Comparison of ENCODE assay signal across 17 cellular contexts in the genomic region with DNA sequence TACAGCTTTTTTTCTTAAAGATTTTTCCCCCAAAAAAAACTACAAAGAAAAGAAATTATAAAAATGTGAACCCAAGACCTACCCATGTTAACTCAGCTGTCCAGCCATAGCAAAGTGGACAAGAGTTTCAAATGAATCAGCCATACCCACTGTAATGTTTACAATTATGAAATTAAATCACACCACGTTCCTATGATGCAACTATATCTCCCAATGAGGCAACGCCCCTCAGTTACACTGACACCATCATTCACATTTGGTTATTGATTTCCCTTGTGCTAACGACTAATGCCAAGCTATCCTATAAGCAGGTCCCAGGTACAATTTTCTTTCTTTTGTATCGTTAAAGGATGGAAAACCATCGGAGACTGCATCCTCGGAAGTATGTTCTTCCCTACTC.
DNase-seq lines count a peak whose midpoint lies in the region; ATAC-seq and TF ChIP-seq lines count a peak whose summit lies in the region.
"Had no signal": no experiment of that assay in that cellular context is flagged by ENCODE, and none has a peak within 500 bp of the region (broad histone marks: within the 10 kb centered on the region; RNA-seq: fewer than 3 reads in every experiment).

No MANE protein-coding gene starts in this region.

- no peak overlapping the region for H3K27ac Mint-ChIP-seq in activated CD4-positive, alpha-beta memory T cell treated with anti-CD3 and anti-CD28 coated beads, Interleukin-2, amount 10 ng/mL, durations not matched to agents 7 days and 5 days
- no peak overlapping the region for H3K27ac Mint-ChIP-seq in glutamatergic neuron (ENCODE audit: unreplicated experiment)
- H3K27ac Mint-ChIP-seq in stimulated activated effector memory CD8-positive, alpha-beta T cell treated with anti-CD3 and anti-CD28 coated beads, Interleukin-12 subunit alpha, Interleukin-12 subunit beta, amount 100 ng/mL, for 72 hours, result no peak overlapping the region

- peaks cover 3% of the 10 kb centered on the region for H3K27me3 Mint-ChIP-seq in activated T-cell treated with anti-CD3 and anti-CD28 coated beads, Interleukin-2, amount 50 U/mL, for 4 hours (ENCODE audit: low read depth)
- peaks cover 1% of the 10 kb centered on the region for H3K27me3 Mint-ChIP-seq in activated CD4-positive, alpha-beta memory T cell treated with anti-CD3 and anti-CD28 coated beads, Interleukin-2, amount 10 ng/mL, durations not matched to agents 7 days and 5 days
- peaks cover 2% of the 10 kb centered on the region for H3K27me3 Mint-ChIP-seq in glutamatergic neuron (ENCODE audit: unreplicated experiment)

- POLR2A ChIA-PET in activated CD4-positive, alpha-beta memory T cell treated with anti-CD3 and anti-CD28 coated beads, Interleukin-2, amount 10 ng/mL, durations not matched to agents 7 days and 5 days (lab: Charles Lee), result interaction anchor here (2.4 to 34.6 kb wide), 3 partner anchors 21 to 56 kb away, joined by 12 to 678 read pairs (median 675); no protein-coding TSS in a partner anchor

- peak overlapping the region; percentile 85 for H3K4me3 Mint-ChIP-seq in activated T-cell treated with anti-CD3 and anti-CD28 coated beads, Interleukin-2, amount 50 U/mL, for 4 hours
- H3K4me3 Mint-ChIP-seq in activated CD4-positive, alpha-beta memory T cell treated with anti-CD3 and anti-CD28 coated beads, Interleukin-2, amount 10 ng/mL, durations not matched to agents 7 days and 5 days, result peak overlapping the region; percentile 83
- peak overlapping the region; percentile 20 for H3K4me3 Mint-ChIP-seq in glutamatergic neuron (ENCODE audit: unreplicated experiment)
- H3K4me3 Mint-ChIP-seq in stimulated activated effector memory CD8-positive, alpha-beta T cell treated with anti-CD3 and anti-CD28 coated beads, Interleukin-12 subunit alpha, Interleukin-12 subunit beta, amount 100 ng/mL, for 72 hours, result peak overlapping the region; percentile 76

- no peak for TF ChIP-seq CTCF in glutamatergic neuron (IDR thresholded peaks at IDR 0.05; ENCODE audit: partially characterized antibody, unreplicated experiment)

- no peak for DNase-seq in activated T-cell treated with anti-CD3 and anti-CD28 coated beads, Interleukin-2, amount 50 U/mL, for 4 hours
- DNase-seq in activated T-cell treated with anti-CD3 and anti-CD28 coated beads, Interleukin-2, amount 50 U/mL, for 1 hour, result no peak
- no peak for DNase-seq in activated CD4-positive, alpha-beta memory T cell treated with anti-CD3 and anti-CD28 coated beads, Interleukin-2, amount 10 ng/mL, durations not matched to agents 7 days and 5 days
- DNase-seq in glutamatergic neuron (no peak), Right ventricle myocardium superior (no peak), NCI-H510A (lab: John Stamatoyannopoulos, UW) (no peak), NCI-H1436 treated with DMSO at 0.1 percent for 48 hours (lab: John Stamatoyannopoulos, UW) (no peak)
- no peak for DNase-seq in stimulated activated effector memory CD8-positive, alpha-beta T cell treated with anti-CD3 and anti-CD28 coated beads, Interleukin-12 subunit alpha, Interleukin-12 subunit beta, amount 100 ng/mL, for 72 hours (ENCODE audit: low spot score in 2 of 2)
- DNase-seq: activated CD4-positive, alpha-beta T cell treated with anti-CD3 and anti-CD28 coated beads, Interleukin-2, amount 50 U/mL, for 48 hours; aorta; CD8-positive, alpha-beta T cell; DMS79; NCI-H1930; right cardiac atrium; stimulated activated naive CD4-positive, alpha-beta T cell; thyroid gland had no signal

- peaks cover 6% of the 10 kb centered on the region for H3K36me3 Mint-ChIP-seq in activated T-cell treated with anti-CD3 and anti-CD28 coated beads, Interleukin-2, amount 50 U/mL, for 4 hours (ENCODE audit: insufficient read depth)
- peaks cover 10% of the 10 kb centered on the region for H3K36me3 Mint-ChIP-seq in activated CD4-positive, alpha-beta memory T cell treated with anti-CD3 and anti-CD28 coated beads, Interleukin-2, amount 10 ng/mL, durations not matched to agents 7 days and 5 days (ENCODE audit: low read depth)
- no peaks in the 10 kb centered on the region for H3K36me3 Mint-ChIP-seq in glutamatergic neuron (ENCODE audit: unreplicated experiment)
- H3K36me3 Mint-ChIP-seq in stimulated activated effector memory CD8-positive, alpha-beta T cell treated with anti-CD3 and anti-CD28 coated beads, Interleukin-12 subunit alpha, Interleukin-12 subunit beta, amount 100 ng/mL, for 72 hours, result peaks cover 39% of the 10 kb centered on the region

- H3K4me1 Mint-ChIP-seq in activated T-cell treated with anti-CD3 and anti-CD28 coated beads, Interleukin-2, amount 50 U/mL, for 4 hours (ENCODE audit: low read depth), result peaks cover 31% of the 10 kb centered on the region
- peaks cover 42% of the 10 kb centered on the region for H3K4me1 Mint-ChIP-seq in activated CD4-positive, alpha-beta memory T cell treated with anti-CD3 and anti-CD28 coated beads, Interleukin-2, amount 10 ng/mL, durations not matched to agents 7 days and 5 days
- H3K4me1 Mint-ChIP-seq in glutamatergic neuron (ENCODE audit: low read depth, unreplicated experiment), result peaks cover 7% of the 10 kb centered on the region
- peaks cover 26% of the 10 kb centered on the region for H3K4me1 Mint-ChIP-seq in stimulated activated effector memory CD8-positive, alpha-beta T cell treated with anti-CD3 and anti-CD28 coated beads, Interleukin-12 subunit alpha, Interleukin-12 subunit beta, amount 100 ng/mL, for 72 hours

- CTCF ChIA-PET in activated CD4-positive, alpha-beta memory T cell treated with anti-CD3 and anti-CD28 coated beads, Interleukin-2, amount 10 ng/mL, durations not matched to agents 7 days and 5 days (lab: Charles Lee), result interaction anchor here (0.7 to 2.9 kb wide), 5 partner anchors 8 to 338 kb away, joined by 3 to 12 read pairs (median 4); no protein-coding TSS in a partner anchor

- intact Hi-C loops in Right ventricle myocardium superior (cut with DNase I), result no loop called here

- no peaks in the 10 kb centered on the region for H3K9me3 Mint-ChIP-seq in activated T-cell treated with anti-CD3 and anti-CD28 coated beads, Interleukin-2, amount 50 U/mL, for 4 hours
- no peaks in the 10 kb centered on the region for H3K9me3 Mint-ChIP-seq in activated CD4-positive, alpha-beta memory T cell treated with anti-CD3 and anti-CD28 coated beads, Interleukin-2, amount 10 ng/mL, durations not matched to agents 7 days and 5 days
- H3K9me3 Mint-ChIP-seq in glutamatergic neuron (ENCODE audit: unreplicated experiment), result peaks cover 4% of the 10 kb centered on the region
- no peaks in the 10 kb centered on the region for H3K9me3 Mint-ChIP-seq in stimulated activated effector memory CD8-positive, alpha-beta T cell treated with anti-CD3 and anti-CD28 coated beads, Interleukin-12 subunit alpha, Interleukin-12 subunit beta, amount 100 ng/mL, for 72 hours
- H3K9me3 Mint-ChIP-seq: CD8-positive, alpha-beta T cell had no signal

- no peak for ATAC-seq in activated T-cell treated with anti-CD3 and anti-CD28 coated beads, Interleukin-2, amount 50 U/mL, for 4 hours
- no peak for ATAC-seq in stimulated activated effector memory CD8-positive, alpha-beta T cell treated with anti-CD3 and anti-CD28 coated beads, Interleukin-12 subunit alpha, Interleukin-12 subunit beta, amount 100 ng/mL, for 72 hours
- no peak for ATAC-seq in Right ventricle myocardium superior (ENCODE audit: poor library complexity)
- ATAC-seq: CD8-positive, alpha-beta T cell; right cardiac atrium; SK-N-SH treated with all-trans-retinoic acid at 6 μM for 48 hours had no signal

Comparison
In these comparisons a context has a peak if more than half of its experiments do, and no peak if none do; other contexts are left out.
1. H3K4me3 Mint-ChIP-seq: peak in every context shown above with its lines; median percentile 85 in activated T-cell treated with anti-CD3 and anti-CD28 coated beads, Interleukin-2, amount 50 U/mL, for 4 hours; 83 in activated CD4-positive, alpha-beta memory T cell treated with anti-CD3 and anti-CD28 coated beads, Interleukin-2, amount 10 ng/mL, durations not matched to agents 7 days and 5 days; 76 in stimulated activated effector memory CD8-positive, alpha-beta T cell treated with anti-CD3 and anti-CD28 coated beads, Interleukin-12 subunit alpha, Interleukin-12 subunit beta, amount 100 ng/mL, for 72 hours; 20 in glutamatergic neuron.